ENCODE assay signal across 33 cellular contexts in genomic region chr7:50801907-50802306, GRCh38. TPM values are rescaled to one million over a fixed set of nuclear protein-coding genes. Genes with fewer than 3 reads are reported as not detected.
DNase-seq lines count a peak whose midpoint lies in the region; ATAC-seq, FAIRE-seq and TF ChIP-seq lines count a peak whose summit lies in the region.
"Had no signal": no experiment of that assay in that cellular context is flagged by ENCODE, and none has a peak within 500 bp of the region (broad histone marks: within the 10 kb centered on the region; RNA-seq: fewer than 3 reads in every experiment).

No MANE protein-coding gene starts in this region.

- H3K36me3 ChIP-seq in K562 (ENCODE audit: control insufficient read depth, insufficient read depth, low read length) = no peaks in the 10 kb centered on the region
- H3K36me3 ChIP-seq in colonic mucosa = no peaks in the 10 kb centered on the region
- H3K36me3 ChIP-seq: ascending aorta, ovary, right atrium auricular region, SJSA1, stomach, thyroid gland, vagina had no signal

- H3K4me1 ChIP-seq in A549 (peaks cover 33% of the 10 kb centered on the region), K562 (replicated peaks in 1 of 2; ENCODE audit: control insufficient read depth in 2 of 2, insufficient read depth in 2 of 2, low read length in 2 of 2) (no peaks in the 10 kb centered on the region), colonic mucosa (no peaks in the 10 kb centered on the region)
- H3K4me1 ChIP-seq: ascending aorta, right atrium auricular region, stomach, thyroid gland, vagina had no signal

- no peak overlapping the region for H3K9ac ChIP-seq in K562 (ENCODE audit: insufficient read depth in 1 of 2, low read depth in 2 of 2, low read length in 2 of 2)
- H3K9ac ChIP-seq in colonic mucosa (ENCODE audit: low read depth in 2 of 2, low read length in 2 of 2) = no peak overlapping the region

- H3K4me2 ChIP-seq in A549 (no peak overlapping the region), K562 (ENCODE audit: insufficient read depth, low read length) (no peak overlapping the region)

- no peaks in the 10 kb centered on the region for H3K9me1 ChIP-seq in K562 (ENCODE audit: control insufficient read depth, insufficient read depth, low read length)

- POLR2A ChIA-PET in A549 (lab: Yijun Ruan, JAX) (interaction anchor here (1.0 kb wide), 1 partner anchor 8 kb away, joined by 3 read pairs; no protein-coding TSS in a partner anchor), K562 (lab: Yijun Ruan, JAX) (interaction anchor here (1.0 kb wide), 1 partner anchor 8 kb away, joined by 4 read pairs; no protein-coding TSS in a partner anchor)

- H3K9me3 ChIP-seq in A549 (0 out of 3 replicates have a peak, but pooled peaks cover 4% of the 10 kb centered on the region), K562 (replicated peaks; ENCODE audit: control insufficient read depth, insufficient read depth, low read depth, low read length) (no peaks in the 10 kb centered on the region), colonic mucosa (no peaks in the 10 kb centered on the region)
- H3K9me3 ChIP-seq: ascending aorta, mucosa of descending colon, ovary, right atrium auricular region, SJSA1, stomach, thyroid gland, vagina had no signal

- in situ Hi-C loops in K562 (cut with MboI) = no loop called here

- no peak overlapping the region for H3K27ac Mint-ChIP-seq in activated naive CD4-positive, alpha-beta T cell treated with anti-CD3 and anti-CD28 coated beads for 36 hours
- H3K27ac Mint-ChIP-seq: activated CD8-positive, alpha-beta T cell treated with anti-CD3 and anti-CD28 coated beads, Interleukin-2, amount 10 ng/mL, durations not matched to agents 7 days and 5 days; activated naive CD8-positive, alpha-beta T cell; B cell; IgD-negative memory B cell; nephron had no signal

- H3K79me2 ChIP-seq in K562 (ENCODE audit: control insufficient read depth, insufficient read depth, low read length) = no peaks in the 10 kb centered on the region

- H3K4me3 ChIP-seq in A549 (no peak overlapping the region), K562 (no peak overlapping the region), colonic mucosa (no peak overlapping the region)
- H3K4me3 ChIP-seq: ascending aorta, dorsolateral prefrontal cortex, lung, mucosa of descending colon, ovary, right atrium auricular region, SJSA1, stomach, thyroid gland, vagina had no signal

- H3K27me3 ChIP-seq in K562 (ENCODE audit: control insufficient read depth in 2 of 2, insufficient read depth in 2 of 2, low read length in 2 of 2) (peaks cover 11 to 19% of the 10 kb centered on the region in 2 experiments; a peak in 4 of 5 replicates), colonic mucosa (no peaks in the 10 kb centered on the region)
- H3K27me3 ChIP-seq: ascending aorta, ovary, right atrium auricular region, SJSA1, stomach, thyroid gland, vagina had no signal

- 81% methylated on average over 1 of the region's 1 CpG for WGBS in A549 (ENCODE audit: missing lambda C conversion rate)
- 0% methylated on average over 1 of the region's 1 CpG for WGBS in K562 (ENCODE audit: insufficient coverage, low coverage, missing lambda C conversion rate)

- intact Hi-C loops in K562 (cut with micrococcal nuclease) = no loop called here
- intact Hi-C loops in colonic mucosa (cut with DNase I) = no loop called here
- intact Hi-C loops in activated naive CD4-positive, alpha-beta T cell treated with anti-CD3 and anti-CD28 coated beads for 36 hours (cut with micrococcal nuclease) = no loop called here

- no peak overlapping the region for H2AFZ ChIP-seq in K562 (ENCODE audit: low read depth, low read length)

- TF ChIP-seq EP300 in A549 (IDR thresholded peaks at IDR 0.05) (no peak), Ishikawa (IDR thresholded peaks at IDR 0.05; ENCODE audit: borderline replicate concordance) (no peak), K562 (IDR thresholded peaks at IDR 0.05; ENCODE audit: low read length) (no peak)

- ATAC-seq in A549 (peak; percentile 56 to 69; a peak in 3 of 6 replicates), K562 (peak; percentile 79), left lobe of liver (peak; percentile 95), GM19023 (IDR thresholded peaks at IDR 0.05; ENCODE audit: unreplicated experiment) (no peak)
- ATAC-seq: activated CD8-positive, alpha-beta T cell treated with anti-CD3 and anti-CD28 coated beads, Interleukin-2, amount 10 ng/mL, durations not matched to agents 7 days and 5 days; mucosa of descending colon had no signal

- peaks cover 3% of the 10 kb centered on the region; the same call in 1 of the 2 replicates for H4K20me1 ChIP-seq in K562 (replicated peaks; ENCODE audit: control insufficient read depth, insufficient read depth, low read length)

- H3K27ac ChIP-seq in A549 = peak overlapping the region in 1 of 2 experiments; percentile 16; a peak in 1 of 6 replicates
- H3K27ac ChIP-seq in K562 (ENCODE audit: extremely low read depth, low read depth, low read length) = no peak overlapping the region
- no peak overlapping the region for H3K27ac ChIP-seq in colonic mucosa
- H3K27ac ChIP-seq: ascending aorta, dorsolateral prefrontal cortex, ovary, right atrium auricular region, SJSA1, stomach, thyroid gland, vagina had no signal

- H3K4me3 Mint-ChIP-seq in activated naive CD4-positive, alpha-beta T cell treated with anti-CD3 and anti-CD28 coated beads for 36 hours = no peak overlapping the region
- H3K4me3 Mint-ChIP-seq: activated CD8-positive, alpha-beta T cell treated with anti-CD3 and anti-CD28 coated beads, Interleukin-2, amount 10 ng/mL, durations not matched to agents 7 days and 5 days; activated naive CD8-positive, alpha-beta T cell; B cell; IgD-negative memory B cell; nephron had no signal

- H3K36me3 Mint-ChIP-seq in activated naive CD4-positive, alpha-beta T cell treated with anti-CD3 and anti-CD28 coated beads for 36 hours (ENCODE audit: low read depth) = no peaks in the 10 kb centered on the region

- H3K4me1 Mint-ChIP-seq in activated naive CD4-positive, alpha-beta T cell treated with anti-CD3 and anti-CD28 coated beads for 36 hours (ENCODE audit: low read depth) = no peaks in the 10 kb centered on the region
- H3K4me1 Mint-ChIP-seq: B cell, IgD-negative memory B cell, nephron had no signal

- DNase-seq in A549 (ENCODE audit: low read depth in 1 of 2, low spot score in 1 of 2) (peak in 1 of 2 experiments; percentile 43), K562 (ENCODE audit: extremely low read depth in 1 of 4, low spot score in 3 of 4) (peak in 1 of 4 experiments; percentile 25), left lobe of liver (ENCODE audit: low spot score) (no peak), colonic mucosa (no peak)
- DNase-seq in activated naive CD4-positive, alpha-beta T cell treated with anti-CD3 and anti-CD28 coated beads for 36 hours = no peak
- DNase-seq in activated CD4-positive, CD25-positive, alpha-beta regulatory T cell (lab: John Stamatoyannopoulos, UW) = no peak
- DNase-seq: activated CD8-positive, alpha-beta T cell treated with anti-CD3 and anti-CD28 coated beads, Interleukin-2, amount 10 ng/mL, durations not matched to agents 7 days and 5 days; activated T-cell treated with anti-CD3 and anti-CD28 coated beads for 4 hours; central memory CD4-positive, alpha-beta T cell; DMS153; dorsolateral prefrontal cortex; glutamatergic neuron; kidney; mucosa of descending colon; NCI-H1105; NCI-H2081; NCI-H345; ovary; stimulated activated CD4-positive, alpha-beta T cell treated with anti-CD3 and anti-CD28 coated beads, Interleukin-2, amount 100 ng/mL, for 24 hours; stomach; thyroid gland had no signal

- peaks cover 6% of the 10 kb centered on the region for H3K9me3 Mint-ChIP-seq in activated naive CD4-positive, alpha-beta T cell treated with anti-CD3 and anti-CD28 coated beads for 36 hours

- no TSS peak for BruUV-seq in K562 (replicated peaks; lab: Mats Ljungman, UMichigan)

- CTCF ChIA-PET in A549 (lab: Yijun Ruan, JAX) = interaction anchor here (1.1 to 1.3 kb wide), 3 partner anchors 17 to 266 kb away, joined by 3 read pairs; no protein-coding TSS in a partner anchor
- CTCF ChIA-PET in K562 (lab: Yijun Ruan, JAX; ENCODE audit: low intra/inter-chr PET ratio) = no interaction called here
- CTCF ChIA-PET in activated naive CD4-positive, alpha-beta T cell treated with anti-CD3 and anti-CD28 coated beads for 36 hours (lab: Charles Lee) = no interaction called here

- H3K27me3 Mint-ChIP-seq in activated naive CD4-positive, alpha-beta T cell treated with anti-CD3 and anti-CD28 coated beads for 36 hours (ENCODE audit: low read depth) = peaks cover 2% of the 10 kb centered on the region

- no peak; a peak in 1 of 5 replicates for TF ChIP-seq RAD21 in A549 (conservative IDR thresholded peaks at IDR 0.05 in 1 of 2, IDR thresholded peaks at IDR 0.05 in 1 of 2)
- 0 out of 2 replicates have a peak, but pooled peaks have one; percentile 17 for TF ChIP-seq RAD21 in Ishikawa (IDR thresholded peaks at IDR 0.05; ENCODE audit: low read depth)
- peak in 1 of 2 experiments; percentile 34; a peak in 2 of 4 replicates for TF ChIP-seq RAD21 in K562 (CRISPR knock-in tag; conservative IDR thresholded peaks at IDR 0.05 in 1 of 2, IDR thresholded peaks at IDR 0.05 in 1 of 2)

- TF ChIP-seq CTCF in A549 (IDR thresholded peaks at IDR 0.05) (0 out of 3 replicates have a peak, but pooled peaks have one; percentile 8), K562 (IDR thresholded peaks at IDR 0.05 in 2 of 3, conservative IDR thresholded peaks at IDR 0.05 in 1 of 3; ENCODE audit: insufficient read depth in 2 of 3, low read depth in 1 of 3, low read length in 3 of 3) (peak; percentile 27 to 40 (median 36); a peak in 4 of 6 replicates), colonic mucosa (IDR thresholded peaks at IDR 0.05) (no peak)

- FAIRE-seq in A549 (lab: Jason Lieb, UNC) (no peak), K562 (lab: Jason Lieb, UNC) (peak; percentile 69)
- FAIRE-seq: G401.6, kidney had no signal

- TF ChIP-seq POLR2A in A549 (IDR thresholded peaks at IDR 0.05; ENCODE audit: low read length) = no peak
- no peak for TF ChIP-seq POLR2A in K562 (conservative IDR thresholded peaks at IDR 0.05)

RNA-seq across cellular contexts. Expression of gene GRB10, which starts 19.2 kb away (rescaled TPM):
- 23.2 and 42.3 TPM in 2 replicates for polyA plus RNA-seq in A549 (2011; rRNA removed)
- polyA plus RNA-seq in A549 (2012; cell fraction: cytosol; rRNA removed) = 10.1 and 12.7 TPM in 2 replicates
- 19.9 and 33.8 TPM in 2 replicates for polyA plus RNA-seq in A549 (2012; cell fraction: nucleus; rRNA removed)
- polyA plus RNA-seq in A549 (2017; fragmentation: RNase III; extraction: RNeasy Plus Mini Kit Qiagen cat#74134 plus additional on column Dnase treatment) = 34.7 to 37.6 TPM (median 37.0 TPM) in 3 replicates
- 64.5 and 88.4 TPM in 2 replicates for polyA minus RNA-seq in A549 (2011; rRNA and poly(A)+ RNA removed)
- 155 and 246 TPM in 2 replicates for total RNA-seq in K562 (2011; cell fraction: chromatin; rRNA removed; ENCODE audit: low replicate concordance)
- total RNA-seq in K562 (2011; cell fraction: nucleolus; rRNA removed) = 95.1 and 108 TPM in 2 replicates
- 149 and 184 TPM in 2 replicates for total RNA-seq in K562 (2011; cell fraction: nucleoplasm; rRNA removed)
- 56.5 and 57.4 TPM in 2 replicates for total RNA-seq in K562 (2014; rRNA removed)
- 43.4 and 44.0 TPM in 2 replicates for total RNA-seq in K562 (2014; rRNA removed; fragmentation: Illumina TruSeq; extraction: Trizol)
- 25.8 and 28.6 TPM in 2 replicates for total RNA-seq in K562 (2015; rRNA removed; fragmentation: Illumina TruSeq; extraction: Trizol)
- total RNA-seq in K562 (2021) = 77.7 and 88.5 TPM in 2 replicates
- polyA plus RNA-seq in K562 (2011; rRNA removed) = 26.9 and 28.0 TPM in 2 replicates
- polyA plus RNA-seq in K562 (2011; cell fraction: cytosol; rRNA removed) = 24.2 and 25.9 TPM in 2 replicates
- 56.8 and 69.8 TPM in 2 replicates for polyA plus RNA-seq in K562 (2011; cell fraction: nucleus; rRNA removed)
- 33.8 and 79.4 TPM in 2 replicates for polyA plus RNA-seq in K562 (2012)
- polyA plus RNA-seq in K562 (2014; fragmentation: Illumina TruSeq; extraction: Trizol) = 48.1 and 49.0 TPM in 2 replicates
- 1 to 10 TPM; 8.9 to 9.9 TPM for polyA plus RNA-seq in K562 (2014; fragmentation: Nextera tagmentation; extraction: Ambion mirVana)
- 39.0 and 40.7 TPM in 2 replicates for polyA plus RNA-seq in K562 (2014; rRNA removed)
- 62.8 and 74.1 TPM in 2 replicates for polyA minus RNA-seq in K562 (2011; rRNA and poly(A)+ RNA removed)
- polyA minus RNA-seq in K562 (2011; cell fraction: cytosol; rRNA and poly(A)+ RNA removed) = 35.8 and 51.6 TPM in 2 replicates
- polyA minus RNA-seq in K562 (2011; cell fraction: nucleus; rRNA and poly(A)+ RNA removed) = 75.0 and 114 TPM in 2 replicates
- total RNA-seq in left lobe of liver = 54.9 TPM
- total RNA-seq in colonic mucosa = 10 to 100 TPM; 10.3 to 15.1 TPM
- total RNA-seq in activated naive CD4-positive, alpha-beta T cell treated with anti-CD3 and anti-CD28 coated beads for 36 hours = 10 to 100 TPM; 24.3 to 30.4 TPM
- total RNA-seq: B cell had no signal

Comparison
In these comparisons a context has a peak if more than half of its experiments do, and no peak if none do; other contexts are left out.
1. Of the 35 proteins assayed by ChIP-seq in both K562 and A549: peak only in K562: SMC3; only in A549: none; in both: CTCF; in neither: 32; mixed calls (peak in some experiments, not most) for 1.